8 cellular contexts compared by ENCODE assay signal in genomic region chr6:100633096-100633766, GRCh38.
A peak's percentile ranks its signal among the peaks of the same experiment; 100 is the strongest.
DNase-seq lines count a peak whose midpoint lies in the region; FAIRE-seq and TF ChIP-seq lines count a peak whose summit lies in the region.

No MANE protein-coding gene starts in this region.

- H3K27me3 Mint-ChIP-seq in immature natural killer cell (ENCODE audit: low read depth in 3 of 3): no peaks in the 10 kb centered on the region

- no peaks in the 10 kb centered on the region for H3K4me1 ChIP-seq in small intestine (ENCODE audit: control insufficient read depth in 2 of 2, insufficient read depth in 1 of 2, low read depth in 1 of 2, low read length in 1 of 2)

- WGBS in small intestine, 3 donors: 85% methylated on average over 9 of the region's 9 CpGs

- H3K4me3 ChIP-seq in HFF-Myc (replicated peaks; ENCODE audit: low read depth, low read length) (no peak overlapping the region), small intestine (ENCODE audit: low read depth in 1 of 2, low read length in 2 of 2) (no peak overlapping the region)

- no peak overlapping the region for H3K27ac ChIP-seq in small intestine (ENCODE audit: low read depth in 1 of 2, low read length in 1 of 2)

- no peaks in the 10 kb centered on the region for H3K27me3 ChIP-seq in small intestine (ENCODE audit: control insufficient read depth in 2 of 2, insufficient read depth in 2 of 2, low read length in 2 of 2)

- peaks cover 13 to 28% (median 26%) of the 10 kb centered on the region in 3 donors for H3K36me3 Mint-ChIP-seq in immature natural killer cell

- no peaks in the 10 kb centered on the region for H3K9me3 Mint-ChIP-seq in immature natural killer cell

- no peak for TF ChIP-seq CTCF in HFF-Myc (IDR thresholded peaks at IDR 0.05; ENCODE audit: low read depth, low read length, missing control alignments)

- no peaks in the 10 kb centered on the region for H3K4me1 Mint-ChIP-seq in immature natural killer cell

- H3K36me3 ChIP-seq in small intestine (ENCODE audit: control insufficient read depth in 2 of 2, insufficient read depth in 2 of 2, low read length in 2 of 2): no peaks in the 10 kb centered on the region

- DNase-seq in HFF-Myc (ENCODE audit: extremely low read depth, low read depth): peak; percentile 77
- peak; percentile 74 for DNase-seq in SW480 (ENCODE audit: low spot score)
- no peak for DNase-seq in frontal cortex (ENCODE audit: low spot score in 2 of 2)
- DNase-seq in small intestine: peak; percentile 2
- DNase-seq in immature natural killer cell: no peak
- no peak for DNase-seq in activated CD4-positive, alpha-beta T cell treated with anti-CD3 and anti-CD28 coated beads, Interleukin-2, amount 50 U/mL, for 4 hours
- DNase-seq in OCI-M1 (lab: John Stamatoyannopoulos, UW): no peak
- DNase-seq in stimulated activated CD8-positive, alpha-beta memory T cell treated with anti-CD3 and anti-CD28 coated beads, Interleukin-4, amount 100 ng/mL, for 48 hours: no peak

- peak; percentile 23 for FAIRE-seq in frontal cortex (lab: Jason Lieb, UNC)
- FAIRE-seq in small intestine (lab: Jason Lieb, UNC): no peak

- no peak overlapping the region for H3K27ac Mint-ChIP-seq in immature natural killer cell

- H3K4me3 Mint-ChIP-seq in immature natural killer cell: no peak overlapping the region

- no peaks in the 10 kb centered on the region for H3K9me3 ChIP-seq in small intestine (ENCODE audit: control insufficient read depth, low read depth)

Comparison
In these comparisons a context has a peak if more than half of its experiments do, and no peak if none do; other contexts are left out.
1. DNase-seq: peak in HFF-Myc (single experiment), SW480 (single experiment) and small intestine (single experiment); none in frontal cortex (0 of 2), immature natural killer cell (0 of 3), activated CD4-positive, alpha-beta T cell treated with anti-CD3 and anti-CD28 coated beads, Interleukin-2, amount 50 U/mL, for 4 hours (0 of 2), OCI-M1 (single experiment) and stimulated activated CD8-positive, alpha-beta memory T cell treated with anti-CD3 and anti-CD28 coated beads, Interleukin-4, amount 100 ng/mL, for 48 hours (single experiment).